1 cellular context compared by ENCODE assay signal in genomic region chr1:161001537-161001936, GRCh38.
TF ChIP-seq lines count a peak whose summit lies in the region.

No MANE protein-coding gene starts in this region.

TF ChIP-seq in GM23338, 12 proteins besides CTCF, POLR2A, EP300 and RAD21 (continued from another document):
- TF ChIP-seq ZNF462 (CRISPR knock-in tag; IDR thresholded peaks at IDR 0.05) (no peak), JUNB (IDR thresholded peaks at IDR 0.05; ENCODE audit: unreplicated experiment) (no peak), EZH2phosphoT487 (IDR thresholded peaks at IDR 0.05; ENCODE audit: unreplicated experiment) (no peak), POLR2AphosphoS5 (IDR thresholded peaks at IDR 0.05; ENCODE audit: low read depth) (no peak), STAT1 (IDR thresholded peaks at IDR 0.05; ENCODE audit: unreplicated experiment) (no peak), EZH2 (IDR thresholded peaks at IDR 0.05; ENCODE audit: low read depth, unreplicated experiment) (no peak)
